ENCODE assay signal across 8 cellular contexts in genomic region chr1:156103521-156103947, GRCh38. TPM values are rescaled to one million over a fixed set of nuclear protein-coding genes. Genes with fewer than 3 reads are reported as not detected.
A peak's percentile ranks its signal among the peaks of the same experiment; 100 is the strongest.
DNase-seq lines count a peak whose midpoint lies in the region; ATAC-seq and TF ChIP-seq lines count a peak whose summit lies in the region.

No MANE protein-coding gene starts in this region.

- no peak for ATAC-seq in HG03442 (IDR thresholded peaks at IDR 0.05; ENCODE audit: unreplicated experiment)

- no peak overlapping the region for H3K4me3 ChIP-seq in PC-9

- H3K9me2 ChIP-seq in PC-9 (ENCODE audit: insufficient read depth), result no peaks in the 10 kb centered on the region

- H3K4me1 ChIP-seq in PC-9 (replicated peaks; ENCODE audit: insufficient read depth), result peaks cover 90% of the 10 kb centered on the region

- peaks cover 71% of the 10 kb centered on the region for H3K4me1 Mint-ChIP-seq in nephron progenitor cell

- no peak overlapping the region for H2AFZ ChIP-seq in PC-9

- H4K20me1 ChIP-seq in PC-9 (ENCODE audit: insufficient read depth), result no peaks in the 10 kb centered on the region

- H3K27ac ChIP-seq in PC-9, result no peak overlapping the region

- no peaks in the 10 kb centered on the region for H3K9me3 Mint-ChIP-seq in nephron progenitor cell

- H3K4me3 Mint-ChIP-seq in nephron progenitor cell, result no peak overlapping the region

- no peaks in the 10 kb centered on the region for H3K9me3 ChIP-seq in PC-9 (ENCODE audit: insufficient read depth, low read depth)

- peak overlapping the region; percentile 99 for H3K4me2 ChIP-seq in PC-9

- no peaks in the 10 kb centered on the region for H3K36me3 ChIP-seq in PC-9 (ENCODE audit: low read depth)

- no TSS peak for BruUV-seq in PC-9 (replicated peaks; lab: Mats Ljungman, UMichigan)

- H3F3A ChIP-seq in PC-9 (ENCODE audit: insufficient read depth, low read depth), result peaks cover 48% of the 10 kb centered on the region

- peak overlapping the region; percentile 61 for H3K27ac Mint-ChIP-seq in nephron progenitor cell

- CTCF ChIA-PET in PC-9 (lab: Charles Lee), result interaction anchor here (0.9 kb wide), 1 partner anchor 26 kb away, joined by 3 read pairs; no protein-coding TSS in a partner anchor

- DNase-seq in AG08395 (ENCODE audit: low spot score) (peak; percentile 84), PC-9 (peak in 1 of 2 experiments; percentile 33), dermis blood vessel endothelial cell (peak; percentile 76), nephron progenitor cell (no peak), GM13976 (ENCODE audit: low spot score) (no peak), OCI-M1 (lab: John Stamatoyannopoulos, UW) (no peak), NCI-H1436 treated with DMSO at 0.1 percent for 48 hours (lab: John Stamatoyannopoulos, UW) (no peak)

- in situ Hi-C loops in GM13976 (cut with MboI; ENCODE audit: low sequenced_read_pairs, unreplicated experiment), result no loop called here

- H3K27me3 Mint-ChIP-seq in nephron progenitor cell (ENCODE audit: low read depth, poor library complexity), result peaks cover 10% of the 10 kb centered on the region

- no peaks in the 10 kb centered on the region for H3K79me2 ChIP-seq in PC-9 (ENCODE audit: low read depth)

- H3K36me3 Mint-ChIP-seq in nephron progenitor cell (ENCODE audit: low read depth), result peaks cover 5% of the 10 kb centered on the region

- TF ChIP-seq CTCF in PC-9 (conservative IDR thresholded peaks at IDR 0.05), result no peak
- TF ChIP-seq CTCF in nephron progenitor cell (IDR thresholded peaks at IDR 0.05), result no peak
- TF ChIP-seq CTCF in GM13976 (IDR thresholded peaks at IDR 0.05; ENCODE audit: borderline replicate concordance, control extremely low read depth, extremely low read depth, insufficient read depth, missing control alignments), result no peak

- POLR2A ChIA-PET in PC-9 (lab: Charles Lee; ENCODE audit: unreplicated experiment), result interaction anchor here (0.6 to 2.8 kb wide), 3 partner anchors 11 to 101 kb away, joined by 5 to 15 read pairs (median 11); partner anchors contain the start of gene LMNA

- no peaks in the 10 kb centered on the region for H3K27me3 ChIP-seq in PC-9 (ENCODE audit: insufficient read depth, low read depth)

- intact Hi-C loops in PC-9 (cut with micrococcal nuclease; ENCODE audit: unreplicated experiment), result loop anchor here (1.0 kb wide), 2 partner anchors 20 to 27 kb away; no protein-coding TSS in a partner anchor

RNA-seq across cellular contexts. Expression of gene LMNA, which starts 11.0 kb away (rescaled TPM):
- 569 and 580 TPM in 2 replicates for total RNA-seq in PC-9 (2021)
- total RNA-seq in dermis blood vessel endothelial cell, result 502 and 945 TPM in 2 replicates

RNA-seq across cellular contexts. Expression of gene MEX3A, which starts 21.3 kb away (rescaled TPM):
- 6.6 and 7.2 TPM in 2 replicates for total RNA-seq in PC-9 (2021)
- total RNA-seq in dermis blood vessel endothelial cell, result 4.8 and 8.8 TPM in 2 replicates

RNA-seq across cellular contexts. Expression of gene RAB25, which starts 42.6 kb away (rescaled TPM):
- 129 and 194 TPM in 2 replicates for total RNA-seq in PC-9 (2021)
- total RNA-seq in dermis blood vessel endothelial cell, result not detected in 2 replicates

RNA-seq across cellular contexts. Expression of gene LAMTOR2, which starts 49.0 kb away (rescaled TPM):
- 76.8 and 117 TPM in 2 replicates for total RNA-seq in PC-9 (2021)
- 69.3 and 103 TPM in 2 replicates for total RNA-seq in dermis blood vessel endothelial cell

RNA-seq across cellular contexts. Expression of gene SEMA4A, which starts 49.9 kb away (rescaled TPM):
- total RNA-seq in PC-9 (2021), result 16.2 and 19.1 TPM in 2 replicates
- 0.68 and 0.74 TPM in 2 replicates for total RNA-seq in dermis blood vessel endothelial cell

Comparison
In these comparisons a context has a peak if more than half of its experiments do, and no peak if none do; other contexts are left out.
1. DNase-seq: peak in AG08395 (single experiment) and dermis blood vessel endothelial cell (single experiment); none in nephron progenitor cell (single experiment), GM13976 (single experiment), OCI-M1 (single experiment) and NCI-H1436 treated with DMSO at 0.1 percent for 48 hours (single experiment).
2. RNA of gene RAB25, which starts 42.6 kb away (total RNA-seq): 129 to 194 TPM in PC-9; not detected in dermis blood vessel endothelial cell; every median in the first group is over 100 times any median in the second.